Comparison of ENCODE assay signal across 27 cellular contexts in the genomic region with DNA sequence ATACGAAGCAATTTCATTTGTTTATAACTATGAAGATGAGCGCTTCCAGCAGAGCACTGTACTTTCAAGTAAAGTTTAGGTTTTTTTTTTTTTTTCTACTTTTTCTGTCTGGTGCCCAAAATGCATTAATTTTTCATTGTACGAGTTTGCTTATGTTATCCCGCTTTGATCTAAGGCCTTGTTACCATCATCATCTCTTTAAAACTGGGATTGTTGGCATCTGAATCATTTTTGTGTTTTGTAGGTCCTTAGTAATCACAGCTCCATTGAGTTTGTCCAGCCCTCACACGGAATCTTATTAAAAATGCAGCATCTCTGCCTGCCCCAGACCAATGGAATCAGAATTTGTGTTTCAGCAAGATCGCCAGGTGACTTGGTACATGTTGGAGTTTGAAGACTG.
"Had no signal": no experiment of that assay in that cellular context is flagged by ENCODE, and none has a peak within 500 bp of the region (broad histone marks: within the 10 kb centered on the region; RNA-seq: fewer than 3 reads in every experiment).

No MANE protein-coding gene starts in this region.

- H3K36me3 Mint-ChIP-seq: immature natural killer cell; naive B cell; natural killer cell; stimulated activated naive B cell treated with anti-CD40 and anti-IgM and Interleukin-4, amounts not matched to agents 10 μg/mL and 1 μg/mL and 100 μg/mL, for 72 hours had no signal

- H3K9me3 Mint-ChIP-seq: stimulated activated naive B cell treated with anti-CD40 and anti-IgM and Interleukin-4, amounts not matched to agents 10 μg/mL and 1 μg/mL and 100 μg/mL, for 72 hours had no signal

- H3K4me1 Mint-ChIP-seq: immature natural killer cell; naive B cell; natural killer cell; stimulated activated naive B cell treated with anti-CD40 and anti-IgM and Interleukin-4, amounts not matched to agents 10 μg/mL and 1 μg/mL and 100 μg/mL, for 72 hours had no signal

- DNase-seq: hypothalamus; immature natural killer cell; kidney; left colon; left lung; lower lobe of right lung; mammary epithelial cell; mesenchymal stem cell; naive B cell; natural killer cell; nucleus accumbens; pancreas; psoas muscle; right lobe of liver; stimulated activated CD4-positive, alpha-beta T cell treated with anti-CD3 and anti-CD28 coated beads, Interleukin-12 subunit alpha, Interleukin-12 subunit beta, amount 100 ng/mL, for 4 hours; stimulated activated CD4-positive, alpha-beta T cell treated with anti-CD3 and anti-CD28 coated beads, Interleukin-15, amount 100 ng/mL, for 24 hours; stimulated activated CD4-positive, alpha-beta T cell treated with anti-CD3 and anti-CD28 coated beads, Interleukin-2, amount 100 ng/mL, for 24 hours; stimulated activated CD4-positive, alpha-beta T cell treated with anti-CD3 and anti-CD28 coated beads, Interleukin-4, amount 100 ng/mL, for 1 hour; stimulated activated naive B cell treated with anti-CD40 and anti-IgM and Interleukin-4, amounts not matched to agents 10 μg/mL and 1 μg/mL and 100 μg/mL, for 72 hours; stimulated activated naive CD8-positive, alpha-beta T cell treated with anti-CD3 and anti-CD28 coated beads, Interleukin-15, Interleukin-2, amounts not matched to agents 100 U/mL and 50 U/mL, for 24 hours; stomach; testis; thyroid gland; transverse colon; upper lobe of left lung had no signal

- H3K4me3 ChIP-seq: left lung, lower lobe of right lung, pancreas, psoas muscle, right atrium auricular region, right lobe of liver, stomach, testis, thyroid gland, transverse colon, upper lobe of left lung, vagina had no signal

- H3K27ac ChIP-seq: left lung, lower lobe of right lung, pancreas, psoas muscle, right lobe of liver, stomach, testis, thyroid gland, transverse colon, upper lobe of left lung, vagina had no signal

- H3K36me3 ChIP-seq: left lung, lower lobe of right lung, pancreas, right lobe of liver, stomach, thyroid gland, transverse colon, vagina had no signal

- H3K27me3 ChIP-seq: left lung, pancreas, right atrium auricular region, right lobe of liver, stomach, testis, thyroid gland, transverse colon, upper lobe of left lung, vagina had no signal

- ATAC-seq: left colon; left lung; lower lobe of right lung; natural killer cell; pancreas; psoas muscle; right lobe of liver; stimulated activated naive B cell treated with anti-CD40 and anti-IgM and Interleukin-4, amounts not matched to agents 10 μg/mL and 1 μg/mL and 100 μg/mL, for 72 hours; stimulated activated naive CD8-positive, alpha-beta T cell treated with anti-CD3 and anti-CD28 coated beads, Interleukin-15, Interleukin-2, amounts not matched to agents 100 U/mL and 50 U/mL, for 24 hours had no signal

- H3K4me1 ChIP-seq: left lung, lower lobe of right lung, pancreas, right lobe of liver, testis had no signal

- H3K27me3 Mint-ChIP-seq: naive B cell; stimulated activated naive B cell treated with anti-CD40 and anti-IgM and Interleukin-4, amounts not matched to agents 10 μg/mL and 1 μg/mL and 100 μg/mL, for 72 hours had no signal

- H3K27ac Mint-ChIP-seq: immature natural killer cell; naive B cell; natural killer cell; stimulated activated naive B cell treated with anti-CD40 and anti-IgM and Interleukin-4, amounts not matched to agents 10 μg/mL and 1 μg/mL and 100 μg/mL, for 72 hours had no signal

- H3K4me3 Mint-ChIP-seq: immature natural killer cell; naive B cell; natural killer cell; stimulated activated naive B cell treated with anti-CD40 and anti-IgM and Interleukin-4, amounts not matched to agents 10 μg/mL and 1 μg/mL and 100 μg/mL, for 72 hours had no signal

- H3K9me3 ChIP-seq: left lung, lower lobe of right lung, pancreas, psoas muscle, right atrium auricular region, right lobe of liver, stomach, testis, thyroid gland, transverse colon, upper lobe of left lung, vagina had no signal
